In genomic region chr11:64875369-64876225, GRCh38 we compare ENCODE assay signal across 6 cellular contexts. TPM values are rescaled to one million over a fixed set of nuclear protein-coding genes. Genes with fewer than 3 reads are reported as not detected.
A peak's percentile ranks its signal among the peaks of the same experiment; 100 is the strongest.
DNase-seq lines count a peak whose midpoint lies in the region; ATAC-seq lines count a peak whose summit lies in the region.

No MANE protein-coding gene starts in this region.

- peaks cover 74 to 78% (median 78%) of the 10 kb centered on the region in 3 donors for H3K4me1 Mint-ChIP-seq in CD8-positive, alpha-beta memory T cell
- H3K4me1 Mint-ChIP-seq in T-helper 17 cell, result peaks cover 71% of the 10 kb centered on the region

- no peaks in the 10 kb centered on the region for H3K9me3 Mint-ChIP-seq in CD8-positive, alpha-beta memory T cell

- peaks cover 40% of the 10 kb centered on the region for H3K36me3 ChIP-seq in CD8-positive, alpha-beta memory T cell (ENCODE audit: insufficient read depth, low read length)

- H3K27ac ChIP-seq in CD8-positive, alpha-beta memory T cell (ENCODE audit: low read depth, low read length), result peak overlapping the region; percentile 76

- no peaks in the 10 kb centered on the region for H3K9me3 ChIP-seq in CD8-positive, alpha-beta memory T cell (ENCODE audit: low read length)
- H3K9me3 ChIP-seq in T-helper 17 cell (ENCODE audit: control insufficient read depth, low read length, poor library complexity, severe bottlenecking), result no peaks in the 10 kb centered on the region

- no peak for DNase-seq in CD8-positive, alpha-beta memory T cell
- no peak for DNase-seq in T-helper 17 cell
- DNase-seq in midbrain (lab: John Stamatoyannopoulos, UW), result peak; percentile 39
- DNase-seq in NCI-H69 (lab: John Stamatoyannopoulos, UW), result no peak
- no peak for DNase-seq in effector CD8-positive, alpha-beta T cell (lab: John Stamatoyannopoulos, UW)
- DNase-seq in HUDEP-2 (lab: John Stamatoyannopoulos, UW; ENCODE audit: unreplicated experiment in 76 of 76), result no peak

- peak overlapping the region; percentile 99 for H3K4me3 ChIP-seq in CD8-positive, alpha-beta memory T cell (ENCODE audit: low read length)

- H3K27ac Mint-ChIP-seq in CD8-positive, alpha-beta memory T cell, result peak overlapping the region; percentile 92 to 99 (median 96)
- H3K27ac Mint-ChIP-seq in T-helper 17 cell, result peak overlapping the region; percentile 97

- POLR2A ChIA-PET in CD8-positive, alpha-beta memory T cell (lab: Charles Lee), result interaction anchor here (0.7 to 14.7 kb wide), 5 partner anchors 8 to 100 kb away, joined by 3 to 569 read pairs (median 3); partner anchors contain the start of gene PPP2R5B

- H3K4me1 ChIP-seq in CD8-positive, alpha-beta memory T cell (ENCODE audit: insufficient read depth, low read length), result peaks cover 79% of the 10 kb centered on the region

- H3K36me3 Mint-ChIP-seq in CD8-positive, alpha-beta memory T cell, result peaks cover 11 to 74% (median 17%) of the 10 kb centered on the region in 3 donors
- peaks cover 13% of the 10 kb centered on the region for H3K36me3 Mint-ChIP-seq in T-helper 17 cell (ENCODE audit: low read depth)

- ATAC-seq in T-helper 17 cell, result no peak

- H3K27me3 Mint-ChIP-seq in CD8-positive, alpha-beta memory T cell, result peaks cover 0 to 10% of the 10 kb centered on the region in 2 donors
- H3K27me3 Mint-ChIP-seq in T-helper 17 cell, result no peaks in the 10 kb centered on the region

- CTCF ChIA-PET in CD8-positive, alpha-beta memory T cell (lab: Charles Lee), result interaction anchor here (1.2 to 29.6 kb wide), 7 partner anchors 9 to 21 kb away, joined by 5 to 1256 read pairs (median 10); partner anchors contain the start of gene CDC42BPG

- H3K27me3 ChIP-seq in CD8-positive, alpha-beta memory T cell (ENCODE audit: insufficient read depth, low read length, poor library complexity, severe bottlenecking), result no peaks in the 10 kb centered on the region

- H3K4me3 Mint-ChIP-seq in CD8-positive, alpha-beta memory T cell, result peak overlapping the region; percentile 98 to 100 (median 99)
- peak overlapping the region; percentile 97 for H3K4me3 Mint-ChIP-seq in T-helper 17 cell

RNA-seq across cellular contexts. Expression of gene EHD1, which starts 2.8 kb away (rescaled TPM):
- 100 to 1,000 TPM; 102 to 110 TPM for total RNA-seq in CD8-positive, alpha-beta memory T cell
- 258 TPM for polyA plus RNA-seq in CD8-positive, alpha-beta memory T cell
- 100 to 1,000 TPM; 184 to 212 TPM for total RNA-seq in T-helper 17 cell

RNA-seq across cellular contexts. Expression of gene CDC42BPG, which starts 31.1 kb away (rescaled TPM):
- total RNA-seq in CD8-positive, alpha-beta memory T cell, result 1 to 10 TPM in 1 of 2 experiments, under 1 TPM in 1; 0.66 to 2.3 TPM
- 0.52 TPM for polyA plus RNA-seq in CD8-positive, alpha-beta memory T cell
- 1 to 10 TPM; 4.0 to 7.7 TPM for total RNA-seq in T-helper 17 cell

RNA-seq across cellular contexts. Expression of gene ATG2A, which starts 41.4 kb away (rescaled TPM):
- 10 to 100 TPM; 25.7 to 27.0 TPM for total RNA-seq in CD8-positive, alpha-beta memory T cell
- 7.6 TPM for polyA plus RNA-seq in CD8-positive, alpha-beta memory T cell
- 100 to 1,000 TPM; 161 to 226 TPM for total RNA-seq in T-helper 17 cell

RNA-seq across cellular contexts. Expression of gene PPP2R5B, which starts 48.9 kb away (rescaled TPM):
- 10 to 100 TPM; 11.2 to 11.7 TPM for total RNA-seq in CD8-positive, alpha-beta memory T cell
- polyA plus RNA-seq in CD8-positive, alpha-beta memory T cell, result 7.8 TPM
- 10 to 100 TPM; 21.5 to 25.3 TPM for total RNA-seq in T-helper 17 cell

Comparison
In these comparisons a context has a peak if more than half of its experiments do, and no peak if none do; other contexts are left out.
1. RNA of gene ATG2A, which starts 41.4 kb away (total RNA-seq): 161 to 226 TPM in T-helper 17 cell; 25.7 to 27.0 TPM in CD8-positive, alpha-beta memory T cell; every median in the first group is over 4 times any median in the second.